ENCODE assay signal across 18 cellular contexts in the genomic region with DNA sequence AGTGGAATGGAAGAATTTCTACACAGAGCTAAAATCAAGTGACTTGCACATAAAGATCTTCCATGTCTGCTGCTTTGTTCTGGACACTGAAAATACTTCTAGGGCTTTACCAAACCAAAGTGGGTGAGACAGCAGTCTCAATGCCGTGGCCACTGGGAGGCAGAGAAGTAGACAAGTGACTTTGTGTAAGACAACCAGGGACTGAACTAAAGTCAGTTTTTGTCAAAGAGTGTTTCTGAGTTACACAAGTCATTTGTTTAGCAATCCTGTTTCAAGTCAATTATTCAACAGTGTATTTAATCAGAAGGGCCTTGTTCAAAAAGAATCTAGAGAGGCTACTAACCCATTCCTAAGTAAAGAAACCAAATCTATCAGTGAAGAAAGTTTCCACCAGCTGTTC.
"Had no signal": no experiment of that assay in that cellular context is flagged by ENCODE, and none has a peak within 500 bp of the region (broad histone marks: within the 10 kb centered on the region; RNA-seq: fewer than 3 reads in every experiment).

No MANE protein-coding gene starts in this region.

- ATAC-seq: SK-N-SH treated with all-trans-retinoic acid at 6 μM for 48 hours; stimulated activated naive CD8-positive, alpha-beta T cell treated with anti-CD3 and anti-CD28 coated beads, Interleukin-15, Interleukin-2, amounts not matched to agents 100 U/mL and 50 U/mL, for 24 hours had no signal

- H3K9me3 Mint-ChIP-seq: activated CD4-positive, alpha-beta T cell treated with anti-CD3 and anti-CD28 coated beads, Interleukin-2, amount 10 ng/mL, durations not matched to agents 7 days and 5 days; activated T-helper 1 cell treated with anti-CD3 and anti-CD28 coated beads, Interleukin-12 subunit alpha, Interleukin-12 subunit beta, Interleukin-2, Interleukin-4 antibody, amounts not matched to agents 30 ng/mL and 10 ng/mL and 1 ng/mL, durations not matched to agents 14 hours and 24 hours and 36 hours; central memory CD8-positive, alpha-beta T cell; type B pancreatic cell had no signal

- H3K27ac ChIP-seq: brain microvascular endothelial cell, pancreas, skin epidermis had no signal

- H3K4me3 ChIP-seq: pancreas, skin epidermis had no signal

- H3K27me3 ChIP-seq: brain microvascular endothelial cell, pancreas had no signal

- DNase-seq: activated CD4-positive, alpha-beta T cell treated with anti-CD3 and anti-CD28 coated beads, Interleukin-2, amount 10 ng/mL, durations not matched to agents 7 days and 5 days; activated naive CD4-positive, alpha-beta T cell; anterior cingulate cortex; brain microvascular endothelial cell; cortex of kidney; effector CD8-positive, alpha-beta T cell; foreskin fibroblast; midbrain; pancreas; stimulated activated CD4-positive, alpha-beta T cell treated with anti-CD3 and anti-CD28 coated beads, Interleukin-4, amount 100 ng/mL, for 4 hours; stimulated activated CD8-positive, alpha-beta memory T cell treated with anti-CD3 and anti-CD28 coated beads, Interleukin-4, amount 100 ng/mL, for 48 hours; stimulated activated naive CD8-positive, alpha-beta T cell treated with anti-CD3 and anti-CD28 coated beads, Interleukin-15, Interleukin-2, amounts not matched to agents 100 U/mL and 50 U/mL, for 24 hours; T-helper 1 cell had no signal

- H3K9me3 ChIP-seq: pancreas had no signal

- H3K4me1 Mint-ChIP-seq: activated CD4-positive, alpha-beta T cell treated with anti-CD3 and anti-CD28 coated beads, Interleukin-2, amount 10 ng/mL, durations not matched to agents 7 days and 5 days; central memory CD8-positive, alpha-beta T cell had no signal

- H3K27ac Mint-ChIP-seq: activated CD4-positive, alpha-beta T cell treated with anti-CD3 and anti-CD28 coated beads, Interleukin-2, amount 10 ng/mL, durations not matched to agents 7 days and 5 days; activated T-helper 1 cell treated with anti-CD3 and anti-CD28 coated beads, Interleukin-12 subunit alpha, Interleukin-12 subunit beta, Interleukin-2, Interleukin-4 antibody, amounts not matched to agents 30 ng/mL and 10 ng/mL and 1 ng/mL, durations not matched to agents 14 hours and 24 hours and 36 hours; type B pancreatic cell had no signal

- H3K4me3 Mint-ChIP-seq: activated CD4-positive, alpha-beta T cell treated with anti-CD3 and anti-CD28 coated beads, Interleukin-2, amount 10 ng/mL, durations not matched to agents 7 days and 5 days; activated T-helper 1 cell treated with anti-CD3 and anti-CD28 coated beads, Interleukin-12 subunit alpha, Interleukin-12 subunit beta, Interleukin-2, Interleukin-4 antibody, amounts not matched to agents 30 ng/mL and 10 ng/mL and 1 ng/mL, durations not matched to agents 14 hours and 24 hours and 36 hours; central memory CD8-positive, alpha-beta T cell; type B pancreatic cell had no signal
